Comparison of ENCODE assay signal across 10 cellular contexts in the genomic region with DNA sequence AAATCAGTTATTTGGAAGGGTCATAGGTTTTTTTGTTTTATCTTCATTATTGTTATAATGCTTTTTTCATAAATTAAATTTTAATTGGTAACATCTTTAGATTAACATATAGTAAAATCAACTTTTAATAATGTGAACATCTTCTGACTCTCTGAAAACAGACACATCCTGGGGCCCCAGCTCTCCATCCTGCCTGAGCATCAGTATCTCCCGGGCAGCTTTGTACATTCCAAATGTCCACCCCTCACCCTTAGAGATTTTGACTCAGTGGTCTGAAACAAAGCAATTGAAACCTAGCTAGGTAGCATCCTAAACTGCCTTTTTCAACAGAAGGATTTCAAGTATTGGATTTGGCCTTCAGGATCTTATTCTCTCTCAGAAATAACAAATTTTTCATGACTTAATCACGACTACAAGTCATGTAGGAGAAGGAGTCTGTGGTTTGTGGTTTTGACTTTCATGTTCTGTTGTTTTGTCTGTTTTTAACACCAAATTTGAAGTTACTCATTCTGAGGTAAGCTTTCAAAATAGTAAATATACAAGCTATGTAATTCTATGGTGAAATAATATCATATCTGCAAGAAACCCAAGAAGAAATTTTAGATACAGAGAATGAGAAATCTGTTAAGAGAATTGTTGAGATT.
A peak's percentile ranks its signal among the peaks of the same experiment; 100 is the strongest.
DNase-seq lines count a peak whose midpoint lies in the region; ATAC-seq, FAIRE-seq and TF ChIP-seq lines count a peak whose summit lies in the region.
"Had no signal": no experiment of that assay in that cellular context is flagged by ENCODE, and none has a peak within 500 bp of the region (broad histone marks: within the 10 kb centered on the region; RNA-seq: fewer than 3 reads in every experiment).

No MANE protein-coding gene starts in this region.

- intact Hi-C loops in left colon (cut with DNase I, micrococcal nuclease): no loop called here

- ATAC-seq in GM18858 (IDR thresholded peaks at IDR 0.05; ENCODE audit: unreplicated experiment) (peak; percentile 91), left colon (no peak)
- ATAC-seq: esophagus mucosa, T-helper 17 cell had no signal

- FAIRE-seq in RCC 7860 (lab: Jason Lieb, UNC): peak; percentile 93

- DNase-seq in HFF-Myc (ENCODE audit: extremely low read depth, low read depth) (peak; percentile 12), RCC 7860 (ENCODE audit: low spot score) (peak; percentile 70), myocyte (ENCODE audit: low read depth) (peak; percentile 57), AML-193 (lab: John Stamatoyannopoulos, UW) (no peak), left colon (no peak), NCI-H2029 treated with DMSO at 0.1 percent for 48 hours (lab: John Stamatoyannopoulos, UW) (no peak), UCSD-AML1 (lab: John Stamatoyannopoulos, UW; ENCODE audit: unreplicated experiment) (no peak)
- DNase-seq: T-helper 17 cell had no signal

- H3K4me3 ChIP-seq in HFF-Myc (replicated peaks; ENCODE audit: low read depth, low read length): no peak overlapping the region

- no peak for TF ChIP-seq CTCF in HFF-Myc (IDR thresholded peaks at IDR 0.05; ENCODE audit: low read depth, low read length, missing control alignments)

Comparison
In these comparisons a context has a peak if more than half of its experiments do, and no peak if none do; other contexts are left out.
1. DNase-seq: peak in HFF-Myc (single experiment), RCC 7860 (single experiment) and myocyte (single experiment); none in AML-193 (0 of 2), left colon (0 of 2), NCI-H2029 treated with DMSO at 0.1 percent for 48 hours (single experiment) and UCSD-AML1 (single experiment).